ENCODE assay signal across 8 cellular contexts in the genomic region with DNA sequence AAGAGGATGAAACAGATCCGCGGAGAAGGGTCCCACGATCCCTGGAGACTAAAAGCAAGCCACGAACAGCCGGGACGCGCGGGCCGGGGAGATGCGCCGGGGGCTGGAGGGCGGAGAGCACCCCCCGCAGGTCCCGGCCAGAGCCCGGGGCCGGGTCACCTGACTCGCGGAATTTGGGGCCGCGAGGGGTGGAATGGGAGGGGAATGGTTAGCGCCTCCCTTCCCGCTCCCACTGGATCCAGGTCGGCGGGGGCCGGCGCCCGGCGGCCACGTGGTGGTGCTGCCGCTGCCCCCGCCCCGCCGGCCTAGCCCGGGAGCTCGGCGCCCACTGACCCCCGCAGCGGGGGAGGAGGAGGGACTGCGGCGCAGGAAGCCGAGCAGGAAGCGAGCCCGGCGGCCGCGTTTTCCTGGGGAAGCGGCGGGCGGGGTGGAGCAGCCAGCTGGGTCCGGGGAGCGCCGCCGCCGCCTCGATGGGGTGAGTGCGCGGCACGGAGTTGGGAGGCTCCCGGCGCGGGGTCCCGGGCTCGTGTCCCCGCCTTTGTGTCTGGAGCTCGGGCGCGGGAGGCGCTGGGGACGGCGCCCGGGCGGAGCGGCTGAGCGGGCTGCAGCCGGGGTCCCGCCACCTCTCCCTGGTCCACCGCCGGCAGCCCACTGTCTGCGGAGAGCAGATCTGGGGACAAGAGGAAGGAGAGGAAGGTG. TPM values are rescaled to one million over a fixed set of nuclear protein-coding genes. Genes with fewer than 3 reads are reported as not detected.
DNase-seq lines count a peak whose midpoint lies in the region; ATAC-seq and TF ChIP-seq lines count a peak whose summit lies in the region.

RAI14 (plus strand) TSS at position 328 of the 699 bp plus-strand sequence. CDS start 30,592 bp downstream, outside the sequence.

- peaks cover 51% of the 10 kb centered on the region for H3K27me3 Mint-ChIP-seq in activated CD4-positive, alpha-beta T cell treated with anti-CD3 and anti-CD28 coated beads, Interleukin-2, amount 10 ng/mL, durations not matched to agents 24 days and 14 days
- H3K27me3 Mint-ChIP-seq in effector memory CD8-positive, alpha-beta T cell: peaks cover 33 to 45% of the 10 kb centered on the region in 2 donors

- intact Hi-C loops in activated CD4-positive, alpha-beta T cell treated with anti-CD3 and anti-CD28 coated beads, Interleukin-2, amount 10 ng/mL, durations not matched to agents 24 days and 14 days (cut with micrococcal nuclease): no loop called here

- peak; percentile 1 to 34 for TF ChIP-seq RAD21 in liver (IDR thresholded peaks at IDR 0.05)

- peak; percentile 41 for ATAC-seq in effector memory CD8-positive, alpha-beta T cell (replicated peaks)
- no peak for ATAC-seq in GM21515 (IDR thresholded peaks at IDR 0.05; ENCODE audit: unreplicated experiment)

- under 1% methylated on average over 79 of the region's 79 CpGs for WGBS in liver

- CTCF ChIA-PET in GM10248 (lab: Yijun Ruan, JAX): interaction anchor here (1.1 to 2.4 kb wide), 2 partner anchors 9 to 10 kb away, joined by 4 to 6 read pairs; no protein-coding TSS in a partner anchor

- peak within 1 kb of the TSS; percentile 60 to 97 for H3K9ac ChIP-seq in liver (ENCODE audit: low read depth in 1 of 2, low read length in 2 of 2)

- peak within 1 kb of the TSS; percentile 86 for H3K4me3 Mint-ChIP-seq in activated CD4-positive, alpha-beta T cell treated with anti-CD3 and anti-CD28 coated beads, Interleukin-2, amount 10 ng/mL, durations not matched to agents 24 days and 14 days
- H3K4me3 Mint-ChIP-seq in effector memory CD8-positive, alpha-beta T cell: peak within 1 kb of the TSS; percentile 89 to 96

- peaks cover 15% of the 10 kb centered on the region for H3K4me1 Mint-ChIP-seq in activated CD4-positive, alpha-beta T cell treated with anti-CD3 and anti-CD28 coated beads, Interleukin-2, amount 10 ng/mL, durations not matched to agents 24 days and 14 days
- peaks cover 16 to 18% of the 10 kb centered on the region in 2 donors for H3K4me1 Mint-ChIP-seq in effector memory CD8-positive, alpha-beta T cell (ENCODE audit: low read depth in 2 of 2)

- peaks cover 5 to 16% (median 9%) of the 10 kb centered on the region in 4 donors for H3K4me1 ChIP-seq in liver (ENCODE audit: control insufficient read depth in 4 of 4, insufficient read depth in 4 of 4, low read length in 3 of 4)

- peak within 1 kb of the TSS; percentile 26 for H3K27ac Mint-ChIP-seq in activated CD4-positive, alpha-beta T cell treated with anti-CD3 and anti-CD28 coated beads, Interleukin-2, amount 10 ng/mL, durations not matched to agents 24 days and 14 days
- peak within 1 kb of the TSS; percentile 83 to 91 for H3K27ac Mint-ChIP-seq in effector memory CD8-positive, alpha-beta T cell

- H3K27me3 ChIP-seq in MG63 (no peaks in the 10 kb centered on the region), liver (ENCODE audit: control insufficient read depth in 4 of 4, insufficient read depth in 4 of 4, low read length in 3 of 4) (no peaks in the 10 kb centered on the region)

- peak within 1 kb of the TSS; percentile 96 to 98 for H3K27ac ChIP-seq in liver (ENCODE audit: low read depth in 1 of 2, low read length in 2 of 2)

- H3K36me3 ChIP-seq in MG63 (peaks cover 21% of the 10 kb centered on the region), liver (ENCODE audit: control insufficient read depth in 4 of 4, insufficient read depth in 3 of 4, low read depth in 1 of 4, low read length in 3 of 4) (no peaks in the 10 kb centered on the region)

- H3K9me3 ChIP-seq in MG63 (no peaks in the 10 kb centered on the region), liver (ENCODE audit: control insufficient read depth in 4 of 4, low read length in 3 of 4) (no peaks in the 10 kb centered on the region)

- peak within 1 kb of the TSS; percentile 80 for H3K4me3 ChIP-seq in MG63
- peak within 1 kb of the TSS; percentile 74 to 94 (median 82) for H3K4me3 ChIP-seq in liver (ENCODE audit: low read depth in 1 of 3, low read length in 3 of 3)

- DNase-seq in GM10248 (ENCODE audit: extremely low spot score) (peak; percentile 35), MG63 (peak; percentile 94), HUDEP-2 (lab: John Stamatoyannopoulos, UW; ENCODE audit: unreplicated experiment in 76 of 76) (no peak)
- DNase-seq in activated CD4-positive, alpha-beta T cell treated with anti-CD3 and anti-CD28 coated beads, Interleukin-2, amount 10 ng/mL, durations not matched to agents 24 days and 14 days: peak; percentile 73
- DNase-seq in effector memory CD8-positive, alpha-beta T cell: no peak
- peak; percentile 17 for DNase-seq in stimulated activated CD4-positive, alpha-beta T cell treated with anti-CD3 and anti-CD28 coated beads, Interleukin-4, amount 100 ng/mL, for 24 hours

- no peaks in the 10 kb centered on the region for H3K36me3 Mint-ChIP-seq in activated CD4-positive, alpha-beta T cell treated with anti-CD3 and anti-CD28 coated beads, Interleukin-2, amount 10 ng/mL, durations not matched to agents 24 days and 14 days (ENCODE audit: low read depth)
- peaks cover 4% of the 10 kb centered on the region for H3K36me3 Mint-ChIP-seq in effector memory CD8-positive, alpha-beta T cell (ENCODE audit: insufficient read depth)

- no peak for TF ChIP-seq CTCF in GM10248 (IDR thresholded peaks at IDR 0.05; ENCODE audit: control extremely low read depth, extremely low read depth, low read depth, missing control alignments)
- no peak for TF ChIP-seq CTCF in liver (IDR thresholded peaks at IDR 0.05; ENCODE audit: low read depth, low read length, missing input control)

- no peaks in the 10 kb centered on the region for H3K9me3 Mint-ChIP-seq in activated CD4-positive, alpha-beta T cell treated with anti-CD3 and anti-CD28 coated beads, Interleukin-2, amount 10 ng/mL, durations not matched to agents 24 days and 14 days
- H3K9me3 Mint-ChIP-seq in effector memory CD8-positive, alpha-beta T cell: no peaks in the 10 kb centered on the region

- POLR2A ChIA-PET in GM10248 (lab: Yijun Ruan, JAX): no interaction called here

TF ChIP-seq in liver, 16 proteins besides CTCF, POLR2A, EP300 and RAD21:
- no peak for TF ChIP-seq FOXA1 (IDR thresholded peaks at IDR 0.05)

RNA-seq across cellular contexts. Expression of gene RAI14, which starts in this region (rescaled TPM):
- 34.4 and 34.6 TPM in 2 replicates for total RNA-seq in MG63 (2014; rRNA removed; shearing (Covaris generic); ENCODE audit: low replicate concordance)
- 2.6 and 5.1 TPM in 2 replicates for total RNA-seq in activated CD4-positive, alpha-beta T cell treated with anti-CD3 and anti-CD28 coated beads, Interleukin-2, amount 10 ng/mL, durations not matched to agents 24 days and 14 days
- total RNA-seq in liver: 10 to 100 TPM; 12.5 to 21.4 TPM
- polyA plus RNA-seq in liver: 10 to 100 TPM in 1 of 2 donors, 1 to 10 TPM in 1; 7.8 to 10.3 TPM

Comparison
In these comparisons a context has a peak if more than half of its experiments do, and no peak if none do; other contexts are left out.
1. DNase-seq: peak in GM10248 (single experiment), MG63 (single experiment), activated CD4-positive, alpha-beta T cell treated with anti-CD3 and anti-CD28 coated beads, Interleukin-2, amount 10 ng/mL, durations not matched to agents 24 days and 14 days (single experiment) and stimulated activated CD4-positive, alpha-beta T cell treated with anti-CD3 and anti-CD28 coated beads, Interleukin-4, amount 100 ng/mL, for 24 hours (single experiment); none in effector memory CD8-positive, alpha-beta T cell (0 of 3) and HUDEP-2 (0 of 76).